In genomic region chr10:58820862-58821559, GRCh38 we compare ENCODE assay signal across 17 cellular contexts.
DNase-seq lines count a peak whose midpoint lies in the region; ATAC-seq, FAIRE-seq and TF ChIP-seq lines count a peak whose summit lies in the region.
"Had no signal": no experiment of that assay in that cellular context is flagged by ENCODE, and none has a peak within 500 bp of the region (broad histone marks: within the 10 kb centered on the region; RNA-seq: fewer than 3 reads in every experiment).

No MANE protein-coding gene starts in this region.

- H3K4me3 ChIP-seq in heart left ventricle, result no peak overlapping the region
- H3K4me3 ChIP-seq in astrocyte (ENCODE audit: insufficient read depth, low read depth, low read length), result no peak overlapping the region
- H3K4me3 ChIP-seq in left ventricle myocardium inferior, result no peak overlapping the region
- H3K4me3 ChIP-seq in MG63, result no peak overlapping the region
- H3K4me3 ChIP-seq: Peyer's patch, spleen had no signal

- peak overlapping the region; percentile 5 for H3K27ac Mint-ChIP-seq in astrocyte (ENCODE audit: unreplicated experiment)
- no peak overlapping the region for H3K27ac Mint-ChIP-seq in naive thymus-derived CD8-positive, alpha-beta T cell
- H3K27ac Mint-ChIP-seq: activated naive CD8-positive, alpha-beta T cell treated with anti-CD3 and anti-CD28 coated beads, Interleukin-2, amount 50 U/mL, for 24 hours; endodermal cell had no signal

- TF ChIP-seq CTCF in heart left ventricle (IDR thresholded peaks at IDR 0.05), result no peak
- no peak for TF ChIP-seq CTCF in astrocyte (IDR thresholded peaks at IDR 0.05; ENCODE audit: insufficient read depth, low read depth, low read length)
- no peak for TF ChIP-seq CTCF in left ventricle myocardium inferior (IDR thresholded peaks at IDR 0.05; ENCODE audit: borderline replicate concordance)

- H3K9me3 Mint-ChIP-seq in astrocyte (ENCODE audit: unreplicated experiment), result no peaks in the 10 kb centered on the region
- no peaks in the 10 kb centered on the region for H3K9me3 Mint-ChIP-seq in naive thymus-derived CD8-positive, alpha-beta T cell
- H3K9me3 Mint-ChIP-seq: activated naive CD8-positive, alpha-beta T cell treated with anti-CD3 and anti-CD28 coated beads, Interleukin-2, amount 50 U/mL, for 24 hours; endodermal cell had no signal

- intact Hi-C loops in left cardiac atrium (cut with DNase I), result no loop called here
- intact Hi-C loops in heart left ventricle (cut with DNase I), result no loop called here
- intact Hi-C loops in left ventricle myocardium inferior (cut with micrococcal nuclease), result no loop called here

- H3K4me2 ChIP-seq in astrocyte (ENCODE audit: low read length), result peak overlapping the region; percentile 26

- DNase-seq in left cardiac atrium, result no peak
- DNase-seq in heart left ventricle, result no peak
- peak; percentile 72 for DNase-seq in astrocyte (ENCODE audit: low read depth)
- no peak for DNase-seq in left ventricle myocardium inferior
- DNase-seq in NCI-H526 treated with DMSO at 0.1 percent for 48 hours (lab: John Stamatoyannopoulos, UW), result no peak
- DNase-seq in anterior cingulate cortex (lab: John Stamatoyannopoulos, UW), result no peak
- no peak for DNase-seq in MG63
- no peak for DNase-seq in naive thymus-derived CD8-positive, alpha-beta T cell
- DNase-seq: ACHN; activated CD8-positive, alpha-beta memory T cell treated with anti-CD3 and anti-CD28 coated beads, Interleukin-2, amount 50 U/mL, for 48 hours; activated naive CD8-positive, alpha-beta T cell treated with anti-CD3 and anti-CD28 coated beads, Interleukin-2, amount 50 U/mL, for 24 hours; DMS79; endodermal cell; NCI-H2171; Peyer's patch; spleen; trophoblast cell had no signal

- H3K9ac ChIP-seq in astrocyte (ENCODE audit: low read length), result no peak overlapping the region

- peaks cover 0 to 12% (median 0%) of the 10 kb centered on the region in 9 donors for H3K36me3 ChIP-seq in heart left ventricle
- peaks cover 3% of the 10 kb centered on the region for H3K36me3 ChIP-seq in astrocyte (ENCODE audit: insufficient read depth, low read length)
- H3K36me3 ChIP-seq in left ventricle myocardium inferior, result no peaks in the 10 kb centered on the region
- H3K36me3 ChIP-seq in MG63, result peaks cover 8% of the 10 kb centered on the region
- H3K36me3 ChIP-seq: Peyer's patch, spleen had no signal

- no peaks in the 10 kb centered on the region for H4K20me1 ChIP-seq in astrocyte (ENCODE audit: insufficient read depth, low read length)

- H3K4me3 Mint-ChIP-seq in astrocyte (ENCODE audit: unreplicated experiment), result no peak overlapping the region
- H3K4me3 Mint-ChIP-seq in naive thymus-derived CD8-positive, alpha-beta T cell, result no peak overlapping the region
- H3K4me3 Mint-ChIP-seq: activated naive CD8-positive, alpha-beta T cell treated with anti-CD3 and anti-CD28 coated beads, Interleukin-2, amount 50 U/mL, for 24 hours; endodermal cell had no signal

- peaks cover 21% of the 10 kb centered on the region for H3K4me1 Mint-ChIP-seq in astrocyte (ENCODE audit: low read depth, unreplicated experiment)
- no peaks in the 10 kb centered on the region for H3K4me1 Mint-ChIP-seq in naive thymus-derived CD8-positive, alpha-beta T cell
- H3K4me1 Mint-ChIP-seq: activated naive CD8-positive, alpha-beta T cell treated with anti-CD3 and anti-CD28 coated beads, Interleukin-2, amount 50 U/mL, for 24 hours had no signal

- H3K4me1 ChIP-seq in heart left ventricle (peaks cover 0 to 40% (median 12%) of the 10 kb centered on the region in 12 donors), astrocyte (ENCODE audit: insufficient read depth, low read length) (peaks cover 17% of the 10 kb centered on the region), left ventricle myocardium inferior (peaks cover 44% of the 10 kb centered on the region)
- H3K4me1 ChIP-seq: Peyer's patch had no signal

- peak; percentile 38 to 59 for ATAC-seq in left cardiac atrium
- ATAC-seq in heart left ventricle, result no peak
- no peak for ATAC-seq in naive thymus-derived CD8-positive, alpha-beta T cell
- ATAC-seq: activated naive CD8-positive, alpha-beta T cell treated with anti-CD3 and anti-CD28 coated beads, Interleukin-2, amount 50 U/mL, for 24 hours had no signal

- no peaks in the 10 kb centered on the region for H3K27me3 ChIP-seq in heart left ventricle
- no peaks in the 10 kb centered on the region for H3K27me3 ChIP-seq in astrocyte (ENCODE audit: insufficient read depth, low read length)
- no peaks in the 10 kb centered on the region for H3K27me3 ChIP-seq in left ventricle myocardium inferior (ENCODE audit: low read depth)
- no peaks in the 10 kb centered on the region for H3K27me3 ChIP-seq in MG63
- H3K27me3 ChIP-seq: Peyer's patch, spleen had no signal

- peak; percentile 78 for FAIRE-seq in astrocyte (lab: Jason Lieb, UNC)

- WGBS in heart left ventricle, 4 donors, result 65 to 79% (median 67%) methylated on average over 6 of the region's 6 CpGs

- H3K9me3 ChIP-seq in heart left ventricle (no peaks in the 10 kb centered on the region), astrocyte (ENCODE audit: insufficient read depth, low read depth, low read length) (no peaks in the 10 kb centered on the region), left ventricle myocardium inferior (replicated peaks) (no peaks in the 10 kb centered on the region), MG63 (no peaks in the 10 kb centered on the region)
- H3K9me3 ChIP-seq: Peyer's patch, spleen had no signal

- H3K36me3 Mint-ChIP-seq in astrocyte (ENCODE audit: low read depth, unreplicated experiment), result peaks cover 6% of the 10 kb centered on the region
- H3K36me3 Mint-ChIP-seq in naive thymus-derived CD8-positive, alpha-beta T cell, result no peaks in the 10 kb centered on the region

- H3K27me3 Mint-ChIP-seq in astrocyte (ENCODE audit: low read depth, unreplicated experiment), result no peaks in the 10 kb centered on the region
- peaks cover 0 to 4% (median 0%) of the 10 kb centered on the region in 5 donors for H3K27me3 Mint-ChIP-seq in naive thymus-derived CD8-positive, alpha-beta T cell

- H2AFZ ChIP-seq in astrocyte (ENCODE audit: low read depth, low read length), result no peak overlapping the region

- POLR2A ChIA-PET in naive thymus-derived CD8-positive, alpha-beta T cell (lab: Charles Lee), result no interaction called here

- TF ChIP-seq POLR2A in heart left ventricle (IDR thresholded peaks at IDR 0.05), result no peak

- no peaks in the 10 kb centered on the region for H3K79me2 ChIP-seq in astrocyte (ENCODE audit: insufficient read depth, low read length)

- H3K27ac ChIP-seq in heart left ventricle (peak overlapping the region in 5 of 12 donors; percentile 3 to 51 (median 33)), astrocyte (ENCODE audit: low read depth, low read length) (peak overlapping the region; percentile 40), left ventricle myocardium inferior (replicated peaks) (peak overlapping the region; percentile 63)
- H3K27ac ChIP-seq: Peyer's patch had no signal

Comparison
In these comparisons a context has a peak if more than half of its experiments do, and no peak if none do; other contexts are left out.
1. ATAC-seq: peak in left cardiac atrium (2 of 2); none in heart left ventricle (0 of 4) and naive thymus-derived CD8-positive, alpha-beta T cell (0 of 2).